Comparison of ENCODE assay signal across 28 cellular contexts in genomic region chr17:57115377-57115776, GRCh38.
"Had no signal": no experiment of that assay in that cellular context is flagged by ENCODE, and none has a peak within 500 bp of the region (broad histone marks: within the 10 kb centered on the region; RNA-seq: fewer than 3 reads in every experiment).

No MANE protein-coding gene starts in this region.

- H3K9me3 ChIP-seq: stomach, suprapubic skin, testis, thoracic aorta, thyroid gland, tibial artery, tibial nerve, transverse colon, upper lobe of left lung, upper lobe of right lung, uterus, vagina had no signal

- H3K4me1 ChIP-seq: upper lobe of right lung, uterus had no signal

- H3K27ac Mint-ChIP-seq: stimulated activated effector memory CD8-positive, alpha-beta T cell treated with anti-CD3 and anti-CD28 coated beads, Interleukin-12 subunit alpha, Interleukin-12 subunit beta, amount 100 ng/mL, for 72 hours; stimulated activated memory B cell treated with anti-CD40 and anti-IgM and Interleukin-4, amounts not matched to agents 10 μg/mL and 1 μg/mL and 100 μg/mL, for 72 hours; stimulated activated naive B cell treated with anti-CD40 and anti-IgM and Interleukin-4, amounts not matched to agents 10 μg/mL and 1 μg/mL and 100 μg/mL, for 72 hours; stimulated activated naive CD8-positive, alpha-beta T cell treated with anti-CD3 and anti-CD28 coated beads, Interleukin-15, amount 100 ng/mL, for 72 hours; stimulated activated naive CD8-positive, alpha-beta T cell treated with anti-CD3 and anti-CD28 coated beads, Interleukin-15, Interleukin-2, amounts not matched to agents 100 ng/mL and 50 ng/mL, for 24 hours; type B pancreatic cell had no signal

- H3K27ac ChIP-seq: stomach, suprapubic skin, testis, thoracic aorta, thyroid gland, tibial artery, tibial nerve, transverse colon, upper lobe of left lung, upper lobe of right lung, uterus, vagina had no signal

- H3K4me1 Mint-ChIP-seq: stimulated activated effector memory CD8-positive, alpha-beta T cell treated with anti-CD3 and anti-CD28 coated beads, Interleukin-12 subunit alpha, Interleukin-12 subunit beta, amount 100 ng/mL, for 72 hours; stimulated activated naive CD8-positive, alpha-beta T cell treated with anti-CD3 and anti-CD28 coated beads, Interleukin-15, amount 100 ng/mL, for 72 hours had no signal

- H3K36me3 ChIP-seq: uterus had no signal

- DNase-seq: stimulated activated CD4-positive, alpha-beta T cell treated with anti-CD3 and anti-CD28 coated beads, Interleukin-2, amount 100 ng/mL, for 48 hours; stimulated activated CD4-positive, alpha-beta T cell treated with anti-CD3 and anti-CD28 coated beads, Interleukin-4, amount 100 ng/mL, for 1 hour; stimulated activated CD4-positive, alpha-beta T cell treated with anti-CD3 and anti-CD28 coated beads, Interleukin-4, amount 100 ng/mL, for 24 hours; stimulated activated CD4-positive, alpha-beta T cell treated with anti-CD3 and anti-CD28 coated beads, Interleukin-4, amount 100 ng/mL, for 4 hours; stimulated activated CD8-positive, alpha-beta memory T cell treated with anti-CD3 and anti-CD28 coated beads, Interleukin-4, amount 100 ng/mL, for 48 hours; stimulated activated naive B cell treated with anti-CD40 and anti-IgM and Interleukin-4, amounts not matched to agents 10 μg/mL and 1 μg/mL and 100 μg/mL, for 72 hours; stimulated activated naive CD4-positive, alpha-beta T cell; stimulated activated naive CD4-positive, alpha-beta T cell treated with Interleukin-2 at 50 U/mL for 16 hours; stimulated activated naive CD8-positive, alpha-beta T cell treated with anti-CD3 and anti-CD28 coated beads, Interleukin-15, amount 100 ng/mL, for 72 hours; stimulated activated naive CD8-positive, alpha-beta T cell treated with anti-CD3 and anti-CD28 coated beads, Interleukin-15, Interleukin-2, amounts not matched to agents 100 U/mL and 50 U/mL, for 24 hours; stomach; substantia nigra; testis; thyroid gland; tibial artery; transverse colon; trophoblast cell; upper lobe of right lung; uterus had no signal

- H3K9me3 Mint-ChIP-seq: stimulated activated effector memory CD8-positive, alpha-beta T cell treated with anti-CD3 and anti-CD28 coated beads, Interleukin-12 subunit alpha, Interleukin-12 subunit beta, amount 100 ng/mL, for 72 hours; stimulated activated memory B cell treated with anti-CD40 and anti-IgM and Interleukin-4, amounts not matched to agents 10 μg/mL and 1 μg/mL and 100 μg/mL, for 72 hours; stimulated activated naive B cell treated with anti-CD40 and anti-IgM and Interleukin-4, amounts not matched to agents 10 μg/mL and 1 μg/mL and 100 μg/mL, for 72 hours; stimulated activated naive CD8-positive, alpha-beta T cell treated with anti-CD3 and anti-CD28 coated beads, Interleukin-15, amount 100 ng/mL, for 72 hours; stimulated activated naive CD8-positive, alpha-beta T cell treated with anti-CD3 and anti-CD28 coated beads, Interleukin-15, Interleukin-2, amounts not matched to agents 100 ng/mL and 50 ng/mL, for 24 hours; type B pancreatic cell had no signal

- H3K27me3 Mint-ChIP-seq: stimulated activated memory B cell treated with anti-CD40 and anti-IgM and Interleukin-4, amounts not matched to agents 10 μg/mL and 1 μg/mL and 100 μg/mL, for 72 hours; stimulated activated naive B cell treated with anti-CD40 and anti-IgM and Interleukin-4, amounts not matched to agents 10 μg/mL and 1 μg/mL and 100 μg/mL, for 72 hours; stimulated activated naive CD8-positive, alpha-beta T cell treated with anti-CD3 and anti-CD28 coated beads, Interleukin-15, amount 100 ng/mL, for 72 hours; stimulated activated naive CD8-positive, alpha-beta T cell treated with anti-CD3 and anti-CD28 coated beads, Interleukin-15, Interleukin-2, amounts not matched to agents 100 ng/mL and 50 ng/mL, for 24 hours; type B pancreatic cell had no signal

- H3K27me3 ChIP-seq: stomach, suprapubic skin, testis, thyroid gland, tibial artery, tibial nerve, transverse colon, upper lobe of left lung, upper lobe of right lung, uterus, vagina had no signal

- H3K4me3 Mint-ChIP-seq: stimulated activated effector memory CD8-positive, alpha-beta T cell treated with anti-CD3 and anti-CD28 coated beads, Interleukin-12 subunit alpha, Interleukin-12 subunit beta, amount 100 ng/mL, for 72 hours; stimulated activated memory B cell treated with anti-CD40 and anti-IgM and Interleukin-4, amounts not matched to agents 10 μg/mL and 1 μg/mL and 100 μg/mL, for 72 hours; stimulated activated naive B cell treated with anti-CD40 and anti-IgM and Interleukin-4, amounts not matched to agents 10 μg/mL and 1 μg/mL and 100 μg/mL, for 72 hours; stimulated activated naive CD8-positive, alpha-beta T cell treated with anti-CD3 and anti-CD28 coated beads, Interleukin-15, amount 100 ng/mL, for 72 hours; stimulated activated naive CD8-positive, alpha-beta T cell treated with anti-CD3 and anti-CD28 coated beads, Interleukin-15, Interleukin-2, amounts not matched to agents 100 ng/mL and 50 ng/mL, for 24 hours; type B pancreatic cell had no signal

- ATAC-seq: stimulated activated effector memory CD8-positive, alpha-beta T cell treated with anti-CD3 and anti-CD28 coated beads, Interleukin-12 subunit alpha, Interleukin-12 subunit beta, amount 100 ng/mL, for 72 hours; stimulated activated memory B cell treated with anti-CD40 and anti-IgM and Interleukin-4, amounts not matched to agents 10 μg/mL and 1 μg/mL and 100 μg/mL, for 72 hours; stimulated activated naive B cell treated with anti-CD40 and anti-IgM and Interleukin-4, amounts not matched to agents 10 μg/mL and 1 μg/mL and 100 μg/mL, for 72 hours; stimulated activated naive CD8-positive, alpha-beta T cell treated with anti-CD3 and anti-CD28 coated beads, Interleukin-15, amount 100 ng/mL, for 72 hours; stimulated activated naive CD8-positive, alpha-beta T cell treated with anti-CD3 and anti-CD28 coated beads, Interleukin-15, Interleukin-2, amounts not matched to agents 100 U/mL and 50 U/mL, for 24 hours; upper lobe of right lung had no signal

- H3K4me3 ChIP-seq: stomach, suprapubic skin, testis, thoracic aorta, thyroid gland, tibial artery, tibial nerve, transverse colon, upper lobe of left lung, upper lobe of right lung, uterus, vagina had no signal
